Comparison of ENCODE assay signal across 8 cellular contexts in genomic region chr17:75032896-75033294, GRCh38. TPM values are rescaled to one million over a fixed set of nuclear protein-coding genes. Genes with fewer than 3 reads are reported as not detected.
DNase-seq lines count a peak whose midpoint lies in the region; ATAC-seq and TF ChIP-seq lines count a peak whose summit lies in the region.

No MANE protein-coding gene starts in this region.

- H2AFZ ChIP-seq in OCI-LY3 (ENCODE audit: low read depth, low read length) = 0 out of 2 replicates have a peak overlapping the region, but pooled peaks have one; percentile 44
- peak overlapping the region; percentile 94 for H2AFZ ChIP-seq in osteoblast (ENCODE audit: low read length)

- H3K4me2 ChIP-seq in OCI-LY3 (ENCODE audit: low read length) (peak overlapping the region; percentile 98), osteoblast (ENCODE audit: insufficient read depth, low read length) (peak overlapping the region; percentile 91)

- DNase-seq in GM06990 (ENCODE audit: extremely low read depth, insufficient read length) (no peak), osteoblast (ENCODE audit: insufficient read length, low spot score, missing footprints) (no peak), NOMO-1 treated with DMSO at 0.1 percent for 48 hours (lab: John Stamatoyannopoulos, UW; ENCODE audit: unreplicated experiment) (no peak), NCI-H2107 treated with DMSO at 0.1 percent for 48 hours (lab: John Stamatoyannopoulos, UW; ENCODE audit: unreplicated experiment) (no peak)
- no peak for DNase-seq in effector memory CD4-positive, alpha-beta T cell

- H3K9ac ChIP-seq in OCI-LY3 (ENCODE audit: low read length) = peak overlapping the region; percentile 98

- H3K79me2 ChIP-seq in OCI-LY3 (ENCODE audit: low read length) = no peaks in the 10 kb centered on the region
- H3K79me2 ChIP-seq in osteoblast (ENCODE audit: insufficient read depth, low read length) = no peaks in the 10 kb centered on the region

- no peak for ATAC-seq in HG03571 (IDR thresholded peaks at IDR 0.05; ENCODE audit: unreplicated experiment)
- no peak for ATAC-seq in HG02678 (IDR thresholded peaks at IDR 0.05; ENCODE audit: unreplicated experiment)

- TF ChIP-seq CTCF in GM06990 (IDR thresholded peaks at IDR 0.05; ENCODE audit: insufficient read depth, low read length, poor library complexity, severe bottlenecking) (no peak), OCI-LY3 (IDR thresholded peaks at IDR 0.05; ENCODE audit: low read depth, low read length) (no peak), osteoblast (IDR thresholded peaks at IDR 0.05; ENCODE audit: extremely low read depth, low read depth, low read length) (no peak)

- no peak overlapping the region for H3K27ac ChIP-seq in OCI-LY3 (ENCODE audit: low read length)
- peak overlapping the region; percentile 35 for H3K27ac ChIP-seq in effector memory CD4-positive, alpha-beta T cell (ENCODE audit: insufficient read depth, low read length, poor library complexity, severe bottlenecking)
- H3K27ac ChIP-seq in osteoblast (ENCODE audit: low read depth, low read length) = peak overlapping the region; percentile 96

- peaks cover 7% of the 10 kb centered on the region for H3K4me1 ChIP-seq in OCI-LY3 (ENCODE audit: low read length)
- peaks cover 46% of the 10 kb centered on the region for H3K4me1 ChIP-seq in effector memory CD4-positive, alpha-beta T cell (ENCODE audit: control insufficient read depth, insufficient read depth, low read length, poor library complexity, severe bottlenecking)
- H3K4me1 ChIP-seq in osteoblast (ENCODE audit: insufficient read depth, low read length) = peaks cover 17% of the 10 kb centered on the region

- H4K20me1 ChIP-seq in OCI-LY3 (ENCODE audit: insufficient read depth, low read length) = no peaks in the 10 kb centered on the region
- no peaks in the 10 kb centered on the region for H4K20me1 ChIP-seq in osteoblast (ENCODE audit: insufficient read depth, low read length)

- H3K4me3 ChIP-seq in GM06990 (replicated peaks; ENCODE audit: low read depth, low read length) = peak overlapping the region; percentile 74
- peak overlapping the region; percentile 97 for H3K4me3 ChIP-seq in OCI-LY3 (ENCODE audit: low read length)
- peak overlapping the region; percentile 57 for H3K4me3 ChIP-seq in effector memory CD4-positive, alpha-beta T cell (ENCODE audit: insufficient read depth, low read depth, low read length, poor library complexity, severe bottlenecking)
- peak overlapping the region; percentile 93 for H3K4me3 ChIP-seq in osteoblast (ENCODE audit: insufficient read depth, low read length)

- H3K27me3 ChIP-seq in GM06990 (replicated peaks; ENCODE audit: control insufficient read depth, insufficient read depth, low read length) (no peaks in the 10 kb centered on the region), OCI-LY3 (ENCODE audit: low read depth, low read length) (no peaks in the 10 kb centered on the region), osteoblast (ENCODE audit: insufficient read depth, low read length) (no peaks in the 10 kb centered on the region)
- no peaks in the 10 kb centered on the region for H3K27me3 ChIP-seq in effector memory CD4-positive, alpha-beta T cell (replicated peaks; ENCODE audit: control insufficient read depth, insufficient read depth, low read length, poor library complexity, severe bottlenecking)

- peaks cover 4% of the 10 kb centered on the region; the same call in 1 of the 2 replicates for H3K9me3 ChIP-seq in OCI-LY3 (ENCODE audit: insufficient read depth, low read length)
- H3K9me3 ChIP-seq in effector memory CD4-positive, alpha-beta T cell (ENCODE audit: control insufficient read depth, low read length) = no peaks in the 10 kb centered on the region
- H3K9me3 ChIP-seq in osteoblast (ENCODE audit: low read depth, low read length) = no peaks in the 10 kb centered on the region

- no peaks in the 10 kb centered on the region; the same call in 1 of the 2 replicates for H3K36me3 ChIP-seq in GM06990 (ENCODE audit: control insufficient read depth, insufficient read depth, low read length)
- H3K36me3 ChIP-seq in OCI-LY3 (replicated peaks; ENCODE audit: low read depth, low read length) = no peaks in the 10 kb centered on the region
- H3K36me3 ChIP-seq in effector memory CD4-positive, alpha-beta T cell (ENCODE audit: control insufficient read depth, insufficient read depth, low read length) = no peaks in the 10 kb centered on the region
- no peaks in the 10 kb centered on the region for H3K36me3 ChIP-seq in osteoblast (ENCODE audit: insufficient read depth, low read length)

RNA-seq across cellular contexts. Expression of gene ATP5PD, which starts 13.9 kb away (rescaled TPM):
- 240 and 278 TPM in 2 replicates for total RNA-seq in osteoblast

RNA-seq across cellular contexts. Expression of gene KCTD2, which starts 14.1 kb away (rescaled TPM):
- 19.7 and 20.3 TPM in 2 replicates for total RNA-seq in osteoblast

RNA-seq across cellular contexts. Expression of gene MRPL58, which starts 20.4 kb away (rescaled TPM):
- 21.2 and 23.5 TPM in 2 replicates for total RNA-seq in osteoblast

RNA-seq across cellular contexts. Expression of gene CDR2L, which starts 45.5 kb away (rescaled TPM):
- 15.9 and 16.6 TPM in 2 replicates for total RNA-seq in osteoblast

RNA-seq across cellular contexts. Expression of gene SLC16A5, which starts 54.9 kb away (rescaled TPM):
- total RNA-seq in osteoblast = 16.3 and 19.2 TPM in 2 replicates
